In the genomic region with DNA sequence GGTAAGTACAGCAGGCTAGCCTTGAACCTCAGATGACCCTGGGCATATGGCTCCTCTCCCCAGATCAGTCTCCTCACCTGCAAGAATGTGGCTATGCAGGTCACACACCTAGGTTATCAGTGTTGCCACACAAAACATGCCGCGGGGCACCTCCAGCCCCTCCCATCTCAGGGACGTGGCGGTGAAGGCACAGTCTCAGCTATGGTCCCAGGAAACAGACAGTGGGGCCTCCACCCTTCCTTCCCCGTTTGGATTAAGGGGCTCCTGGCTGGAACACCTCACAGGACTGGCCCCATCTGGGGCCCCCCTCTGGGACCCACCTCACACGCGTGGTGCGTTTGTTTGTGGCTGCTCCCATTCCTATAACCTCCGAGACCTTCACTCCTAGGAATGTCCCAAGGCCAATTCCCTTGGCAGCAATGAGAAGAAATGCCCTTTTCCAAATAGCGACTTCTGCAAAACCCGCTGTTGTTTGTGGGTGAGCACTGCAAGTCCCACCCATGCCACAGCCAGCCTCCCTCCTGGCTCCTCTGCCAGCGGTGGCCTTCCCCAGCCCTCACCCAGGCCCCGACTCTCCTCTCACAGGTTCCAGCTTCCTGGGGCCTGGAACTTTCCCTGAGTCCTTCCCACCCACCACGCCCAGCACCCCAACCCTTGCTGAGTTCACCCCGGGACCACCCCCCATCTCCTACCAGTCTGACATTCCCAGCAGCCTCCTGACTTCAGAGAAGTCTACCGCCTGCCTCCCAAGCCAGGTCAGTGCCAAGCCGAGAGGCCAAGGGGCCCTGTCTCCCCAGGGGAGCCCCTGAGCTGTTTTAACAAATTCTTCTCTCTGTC, we compare ENCODE assay signal across 20 cellular contexts. TPM values are rescaled to one million over a fixed set of nuclear protein-coding genes. Genes with fewer than 3 reads are reported as not detected.
DNase-seq lines count a peak whose midpoint lies in the region; ATAC-seq and TF ChIP-seq lines count a peak whose summit lies in the region.
"Had no signal": no experiment of that assay in that cellular context is flagged by ENCODE, and none has a peak within 500 bp of the region (broad histone marks: within the 10 kb centered on the region; RNA-seq: fewer than 3 reads in every experiment).

No MANE protein-coding gene starts in this region.

- peaks cover 38% of the 10 kb centered on the region for H3K36me3 Mint-ChIP-seq in activated CD4-positive, alpha-beta T cell treated with anti-CD3 and anti-CD28 coated beads, Interleukin-2, amount 10 ng/mL, durations not matched to agents 7 days and 5 days (ENCODE audit: low read depth)
- peaks cover 4% of the 10 kb centered on the region for H3K36me3 Mint-ChIP-seq in IgD-negative memory B cell
- peaks cover 69% of the 10 kb centered on the region for H3K36me3 Mint-ChIP-seq in stimulated activated memory B cell treated with anti-CD40 and anti-IgM and Interleukin-4, amounts not matched to agents 10 μg/mL and 1 μg/mL and 100 μg/mL, for 72 hours

- intact Hi-C loops in dorsolateral prefrontal cortex (cut with DNase I) (loop anchor here in 1 of 2 donors (10.0 kb wide), 1 partner anchor 159 kb away; no protein-coding TSS in a partner anchor), sciatic nerve (cut with DNase I) (no loop called here)

- peak overlapping the region; percentile 31 for H3K27ac Mint-ChIP-seq in activated CD4-positive, alpha-beta T cell treated with anti-CD3 and anti-CD28 coated beads, Interleukin-2, amount 10 ng/mL, durations not matched to agents 7 days and 5 days
- H3K27ac Mint-ChIP-seq in IgD-negative memory B cell = peak overlapping the region in 2 of 3 donors; percentile 35 to 78
- H3K27ac Mint-ChIP-seq in stimulated activated memory B cell treated with anti-CD40 and anti-IgM and Interleukin-4, amounts not matched to agents 10 μg/mL and 1 μg/mL and 100 μg/mL, for 72 hours = peak overlapping the region; percentile 32

- no peak overlapping the region for H3K4me3 ChIP-seq in dorsolateral prefrontal cortex

- CTCF ChIA-PET in activated CD4-positive, alpha-beta T cell treated with anti-CD3 and anti-CD28 coated beads, Interleukin-2, amount 10 ng/mL, durations not matched to agents 7 days and 5 days (lab: Charles Lee) = interaction anchor here (2.7 kb wide), 1 partner anchor 7 kb away, joined by 8 read pairs; no protein-coding TSS in a partner anchor

- peaks cover 10% of the 10 kb centered on the region for H3K4me1 ChIP-seq in foreskin keratinocyte

- TF ChIP-seq CTCF in dorsolateral prefrontal cortex (IDR thresholded peaks at IDR 0.05 in 54 of 56, conservative IDR thresholded peaks at IDR 0.05 in 2 of 56; ENCODE audit: low read depth in 1 of 56, partially characterized antibody in 56 of 56) (no peak), foreskin keratinocyte (conservative IDR thresholded peaks at IDR 0.05) (no peak)

- no peak for DNase-seq in activated CD4-positive, alpha-beta T cell treated with anti-CD3 and anti-CD28 coated beads, Interleukin-2, amount 10 ng/mL, durations not matched to agents 7 days and 5 days
- DNase-seq in activated CD4-positive, alpha-beta T cell treated with anti-CD3 and anti-CD28 coated beads for 4 hours = no peak
- DNase-seq in dorsolateral prefrontal cortex (no peak), foreskin keratinocyte (no peak), sciatic nerve (ENCODE audit: low spot score) (no peak)
- DNase-seq: AML-193; CD8-positive, alpha-beta memory T cell; GDM1; KBM-7; MM.1S; NCI-H1048; NCI-H1417 treated with DMSO at 0.1 percent for 48 hours; NCI-H1930; NCI-H2227 treated with DMSO at 0.1 percent for 48 hours; NCI-H510A; NCI-H748 treated with DMSO at 0.1 percent for 48 hours had no signal

- no peak for ATAC-seq in stimulated activated memory B cell treated with anti-CD40 and anti-IgM and Interleukin-4, amounts not matched to agents 10 μg/mL and 1 μg/mL and 100 μg/mL, for 72 hours
- ATAC-seq in foreskin keratinocyte (no peak), HG03196 (IDR thresholded peaks at IDR 0.05; ENCODE audit: unreplicated experiment) (no peak), sciatic nerve (no peak)
- ATAC-seq: Panc1 had no signal

- no peak overlapping the region for H3K4me3 Mint-ChIP-seq in activated CD4-positive, alpha-beta T cell treated with anti-CD3 and anti-CD28 coated beads, Interleukin-2, amount 10 ng/mL, durations not matched to agents 7 days and 5 days
- peak overlapping the region in 1 of 4 donors; percentile 37 for H3K4me3 Mint-ChIP-seq in IgD-negative memory B cell
- no peak overlapping the region for H3K4me3 Mint-ChIP-seq in stimulated activated memory B cell treated with anti-CD40 and anti-IgM and Interleukin-4, amounts not matched to agents 10 μg/mL and 1 μg/mL and 100 μg/mL, for 72 hours
- H3K4me3 Mint-ChIP-seq: CD8-positive, alpha-beta memory T cell had no signal

- H3K27me3 Mint-ChIP-seq in activated CD4-positive, alpha-beta T cell treated with anti-CD3 and anti-CD28 coated beads, Interleukin-2, amount 10 ng/mL, durations not matched to agents 7 days and 5 days = no peaks in the 10 kb centered on the region
- H3K27me3 Mint-ChIP-seq in IgD-negative memory B cell = no peaks in the 10 kb centered on the region
- no peaks in the 10 kb centered on the region for H3K27me3 Mint-ChIP-seq in stimulated activated memory B cell treated with anti-CD40 and anti-IgM and Interleukin-4, amounts not matched to agents 10 μg/mL and 1 μg/mL and 100 μg/mL, for 72 hours
- H3K27me3 Mint-ChIP-seq: CD8-positive, alpha-beta memory T cell had no signal

- H3K4me1 Mint-ChIP-seq in activated CD4-positive, alpha-beta T cell treated with anti-CD3 and anti-CD28 coated beads, Interleukin-2, amount 10 ng/mL, durations not matched to agents 7 days and 5 days = peaks cover 38% of the 10 kb centered on the region
- peaks cover 20 to 32% (median 31%) of the 10 kb centered on the region in 3 donors for H3K4me1 Mint-ChIP-seq in IgD-negative memory B cell
- peaks cover 42% of the 10 kb centered on the region for H3K4me1 Mint-ChIP-seq in stimulated activated memory B cell treated with anti-CD40 and anti-IgM and Interleukin-4, amounts not matched to agents 10 μg/mL and 1 μg/mL and 100 μg/mL, for 72 hours

- no peaks in the 10 kb centered on the region for H3K9me3 Mint-ChIP-seq in activated CD4-positive, alpha-beta T cell treated with anti-CD3 and anti-CD28 coated beads, Interleukin-2, amount 10 ng/mL, durations not matched to agents 7 days and 5 days
- no peaks in the 10 kb centered on the region for H3K9me3 Mint-ChIP-seq in IgD-negative memory B cell
- no peaks in the 10 kb centered on the region for H3K9me3 Mint-ChIP-seq in stimulated activated memory B cell treated with anti-CD40 and anti-IgM and Interleukin-4, amounts not matched to agents 10 μg/mL and 1 μg/mL and 100 μg/mL, for 72 hours
- H3K9me3 Mint-ChIP-seq: CD8-positive, alpha-beta memory T cell had no signal

- POLR2A ChIA-PET in activated CD4-positive, alpha-beta T cell treated with anti-CD3 and anti-CD28 coated beads, Interleukin-2, amount 10 ng/mL, durations not matched to agents 7 days and 5 days (lab: Charles Lee) = no interaction called here

- no peaks in the 10 kb centered on the region for H3K27me3 ChIP-seq in dorsolateral prefrontal cortex
- no peaks in the 10 kb centered on the region for H3K27me3 ChIP-seq in foreskin keratinocyte

- peak overlapping the region in 42 of 59 donors; percentile 7 to 99 (median 95) for H3K27ac ChIP-seq in dorsolateral prefrontal cortex
- H3K27ac ChIP-seq in foreskin keratinocyte = no peak overlapping the region

RNA-seq across cellular contexts. Expression of a gene that starts 17.1 kb away (rescaled TPM):
- 100 to 1,000 TPM in 1 of 2 experiments, 10 to 100 TPM in 1; 98.6 to 100 TPM for total RNA-seq in activated CD4-positive, alpha-beta T cell treated with anti-CD3 and anti-CD28 coated beads, Interleukin-2, amount 10 ng/mL, durations not matched to agents 7 days and 5 days
- polyA plus RNA-seq in IgD-negative memory B cell = 15.5 TPM
- 100 to 1,000 TPM; 106 to 231 (median 160) TPM for total RNA-seq in dorsolateral prefrontal cortex
- total RNA-seq in foreskin keratinocyte = 15.1 and 17.7 TPM in 2 replicates
- polyA plus RNA-seq in foreskin keratinocyte = 17.7 and 19.1 TPM in 2 replicates
- 92.7 TPM for total RNA-seq in sciatic nerve

RNA-seq across cellular contexts. Expression of a gene that starts 30.7 kb away (rescaled TPM):
- 1,000 to 10,000 TPM; 1,993 to 2,183 TPM for total RNA-seq in activated CD4-positive, alpha-beta T cell treated with anti-CD3 and anti-CD28 coated beads, Interleukin-2, amount 10 ng/mL, durations not matched to agents 7 days and 5 days
- 4,265 TPM for polyA plus RNA-seq in IgD-negative memory B cell
- total RNA-seq in dorsolateral prefrontal cortex = 1,000 to 10,000 TPM in 90 of 120 experiments, 100 to 1,000 TPM in 30; 527 to 1,424 (median 1,151) TPM
- total RNA-seq in foreskin keratinocyte = 4,179 and 4,396 TPM in 2 replicates
- 6,662 and 7,130 TPM in 2 replicates for polyA plus RNA-seq in foreskin keratinocyte
- 637 TPM for total RNA-seq in sciatic nerve
